ENCODE assay signal across 2 cellular contexts in the genomic region with DNA sequence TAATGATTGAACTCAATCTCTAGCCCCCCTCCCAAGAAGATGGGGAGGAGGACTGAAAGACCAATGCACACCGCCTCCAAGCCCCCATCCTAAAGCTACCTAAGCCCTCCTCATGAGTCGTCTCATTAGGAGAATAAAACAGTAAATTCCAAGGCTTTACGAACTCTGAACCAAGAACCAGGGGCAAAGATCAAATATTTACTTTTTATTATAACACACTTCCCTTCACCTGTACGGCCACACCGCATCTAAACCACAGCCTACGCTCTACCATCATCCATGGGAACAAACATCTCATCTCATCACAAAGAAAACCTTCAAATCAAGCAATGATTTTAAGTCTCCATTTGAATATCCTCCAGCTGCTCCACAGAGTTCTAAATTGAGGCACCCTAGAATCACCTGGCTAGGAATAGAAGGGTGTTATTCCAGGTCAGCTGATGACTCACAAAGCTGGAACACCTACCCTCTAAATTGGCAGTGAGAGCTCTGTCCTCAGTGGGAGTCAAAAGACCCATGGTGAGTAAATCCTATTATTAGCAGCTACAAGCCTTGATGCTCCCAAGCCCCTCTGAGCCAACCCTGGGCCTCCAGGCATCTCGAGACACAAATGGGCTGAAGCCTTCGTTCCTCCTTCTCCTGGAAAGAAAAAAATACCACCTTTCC.
TF ChIP-seq lines count a peak whose summit lies in the region.

No MANE protein-coding gene starts in this region.

TF ChIP-seq in SK-N-SH, 30 proteins besides CTCF, POLR2A, EP300 and RAD21 (continued from another document):
- TF ChIP-seq, protein P1, sequence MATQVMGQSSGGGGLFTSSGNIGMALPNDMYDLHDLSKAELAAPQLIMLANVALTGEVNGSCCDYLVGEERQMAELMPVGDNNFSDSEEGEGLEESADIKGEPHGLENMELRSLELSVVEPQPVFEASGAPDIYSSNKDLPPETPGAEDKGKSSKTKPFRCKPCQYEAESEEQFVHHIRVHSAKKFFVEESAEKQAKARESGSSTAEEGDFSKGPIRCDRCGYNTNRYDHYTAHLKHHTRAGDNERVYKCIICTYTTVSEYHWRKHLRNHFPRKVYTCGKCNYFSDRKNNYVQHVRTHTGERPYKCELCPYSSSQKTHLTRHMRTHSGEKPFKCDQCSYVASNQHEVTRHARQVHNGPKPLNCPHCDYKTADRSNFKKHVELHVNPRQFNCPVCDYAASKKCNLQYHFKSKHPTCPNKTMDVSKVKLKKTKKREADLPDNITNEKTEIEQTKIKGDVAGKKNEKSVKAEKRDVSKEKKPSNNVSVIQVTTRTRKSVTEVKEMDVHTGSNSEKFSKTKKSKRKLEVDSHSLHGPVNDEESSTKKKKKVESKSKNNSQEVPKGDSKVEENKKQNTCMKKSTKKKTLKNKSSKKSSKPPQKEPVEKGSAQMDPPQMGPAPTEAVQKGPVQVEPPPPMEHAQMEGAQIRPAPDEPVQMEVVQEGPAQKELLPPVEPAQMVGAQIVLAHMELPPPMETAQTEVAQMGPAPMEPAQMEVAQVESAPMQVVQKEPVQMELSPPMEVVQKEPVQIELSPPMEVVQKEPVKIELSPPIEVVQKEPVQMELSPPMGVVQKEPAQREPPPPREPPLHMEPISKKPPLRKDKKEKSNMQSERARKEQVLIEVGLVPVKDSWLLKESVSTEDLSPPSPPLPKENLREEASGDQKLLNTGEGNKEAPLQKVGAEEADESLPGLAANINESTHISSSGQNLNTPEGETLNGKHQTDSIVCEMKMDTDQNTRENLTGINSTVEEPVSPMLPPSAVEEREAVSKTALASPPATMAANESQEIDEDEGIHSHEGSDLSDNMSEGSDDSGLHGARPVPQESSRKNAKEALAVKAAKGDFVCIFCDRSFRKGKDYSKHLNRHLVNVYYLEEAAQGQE (IDR thresholded peaks at IDR 0.05; ENCODE audit: low read depth, low read length), result no peak
- TF ChIP-seq TAF1 (IDR thresholded peaks at IDR 0.05; ENCODE audit: borderline replicate concordance, low read depth, low read length) (no peak), RXRA (IDR thresholded peaks at IDR 0.05; ENCODE audit: borderline replicate concordance, low read depth) (no peak), RCOR1 (IDR thresholded peaks at IDR 0.05; ENCODE audit: low read length) (no peak), TEAD4 (IDR thresholded peaks at IDR 0.05; ENCODE audit: borderline replicate concordance, insufficient read depth) (no peak), EZH2phosphoT487 (IDR thresholded peaks at IDR 0.05; ENCODE audit: borderline replicate concordance, low read depth) (no peak), GABPA (IDR thresholded peaks at IDR 0.05; ENCODE audit: low read depth) (no peak), FOXM1 (IDR thresholded peaks at IDR 0.05; ENCODE audit: low read depth) (no peak), NFIC (IDR thresholded peaks at IDR 0.05; ENCODE audit: borderline replicate concordance) (no peak)
- TF ChIP-seq, protein P2, sequence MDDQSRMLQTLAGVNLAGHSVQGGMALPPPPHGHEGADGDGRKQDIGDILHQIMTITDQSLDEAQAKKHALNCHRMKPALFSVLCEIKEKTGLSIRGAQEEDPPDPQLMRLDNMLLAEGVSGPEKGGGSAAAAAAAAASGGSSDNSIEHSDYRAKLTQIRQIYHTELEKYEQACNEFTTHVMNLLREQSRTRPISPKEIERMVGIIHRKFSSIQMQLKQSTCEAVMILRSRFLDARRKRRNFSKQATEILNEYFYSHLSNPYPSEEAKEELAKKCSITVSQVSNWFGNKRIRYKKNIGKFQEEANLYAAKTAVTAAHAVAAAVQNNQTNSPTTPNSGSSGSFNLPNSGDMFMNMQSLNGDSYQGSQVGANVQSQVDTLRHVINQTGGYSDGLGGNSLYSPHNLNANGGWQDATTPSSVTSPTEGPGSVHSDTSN (IDR thresholded peaks at IDR 0.05), result no peak
- TF ChIP-seq, protein P3, sequence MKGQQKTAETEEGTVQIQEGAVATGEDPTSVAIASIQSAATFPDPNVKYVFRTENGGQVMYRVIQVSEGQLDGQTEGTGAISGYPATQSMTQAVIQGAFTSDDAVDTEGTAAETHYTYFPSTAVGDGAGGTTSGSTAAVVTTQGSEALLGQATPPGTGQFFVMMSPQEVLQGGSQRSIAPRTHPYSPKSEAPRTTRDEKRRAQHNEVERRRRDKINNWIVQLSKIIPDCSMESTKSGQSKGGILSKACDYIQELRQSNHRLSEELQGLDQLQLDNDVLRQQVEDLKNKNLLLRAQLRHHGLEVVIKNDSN (IDR thresholded peaks at IDR 0.05; ENCODE audit: borderline replicate concordance, low read depth), result no peak
- TF ChIP-seq, protein P4, sequence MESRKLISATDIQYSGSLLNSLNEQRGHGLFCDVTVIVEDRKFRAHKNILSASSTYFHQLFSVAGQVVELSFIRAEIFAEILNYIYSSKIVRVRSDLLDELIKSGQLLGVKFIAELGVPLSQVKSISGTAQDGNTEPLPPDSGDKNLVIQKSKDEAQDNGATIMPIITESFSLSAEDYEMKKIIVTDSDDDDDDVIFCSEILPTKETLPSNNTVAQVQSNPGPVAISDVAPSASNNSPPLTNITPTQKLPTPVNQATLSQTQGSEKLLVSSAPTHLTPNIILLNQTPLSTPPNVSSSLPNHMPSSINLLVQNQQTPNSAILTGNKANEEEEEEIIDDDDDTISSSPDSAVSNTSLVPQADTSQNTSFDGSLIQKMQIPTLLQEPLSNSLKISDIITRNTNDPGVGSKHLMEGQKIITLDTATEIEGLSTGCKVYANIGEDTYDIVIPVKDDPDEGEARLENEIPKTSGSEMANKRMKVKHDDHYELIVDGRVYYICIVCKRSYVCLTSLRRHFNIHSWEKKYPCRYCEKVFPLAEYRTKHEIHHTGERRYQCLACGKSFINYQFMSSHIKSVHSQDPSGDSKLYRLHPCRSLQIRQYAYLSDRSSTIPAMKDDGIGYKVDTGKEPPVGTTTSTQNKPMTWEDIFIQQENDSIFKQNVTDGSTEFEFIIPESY (IDR thresholded peaks at IDR 0.05; ENCODE audit: borderline replicate concordance, low read depth), result no peak

TF ChIP-seq in SK-N-SH treated with all-trans-retinoic acid at 6 μM for 48 hours, 23 proteins besides CTCF, POLR2A, EP300 and RAD21 (continued from another document):
- TF ChIP-seq TOX (CRISPR knock-in tag; IDR thresholded peaks at IDR 0.05; ENCODE audit: borderline replicate concordance), result no peak
